11 cellular contexts compared by ENCODE assay signal in the genomic region with DNA sequence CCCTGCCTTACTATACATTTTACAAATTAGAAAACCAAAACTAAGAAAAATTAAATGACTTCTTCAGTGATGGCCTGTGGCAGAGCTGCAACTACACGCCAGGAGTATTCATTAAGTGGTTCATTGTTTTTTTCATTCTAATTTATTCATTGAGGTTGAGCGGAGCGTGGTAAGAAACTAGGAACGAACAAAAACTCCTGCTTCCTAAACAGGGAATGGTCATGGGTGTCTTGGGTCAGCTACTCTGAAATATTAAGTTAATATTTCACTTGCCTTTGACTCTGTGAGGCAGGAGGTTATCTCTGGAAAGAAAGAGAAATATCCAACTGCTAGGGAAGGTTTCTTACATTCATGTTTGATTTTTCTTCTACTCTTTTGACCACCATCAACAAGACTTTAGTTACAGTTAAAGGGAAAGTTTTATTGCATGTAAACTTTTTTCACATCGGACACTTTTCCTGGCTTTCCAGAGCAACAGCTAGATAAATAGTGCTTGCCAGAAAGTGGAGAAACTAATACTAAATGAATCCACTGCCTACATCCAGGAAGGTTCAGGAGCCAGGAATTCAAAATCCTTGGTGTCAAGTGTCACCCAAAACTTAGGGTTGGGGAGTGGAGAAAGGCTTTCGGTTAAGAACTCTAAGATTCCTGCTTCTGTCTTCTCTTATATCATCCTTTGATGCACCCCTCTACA. TPM values are rescaled to one million over a fixed set of nuclear protein-coding genes. Genes with fewer than 3 reads are reported as not detected.
DNase-seq lines count a peak whose midpoint lies in the region; ATAC-seq and TF ChIP-seq lines count a peak whose summit lies in the region.
"Had no signal": no experiment of that assay in that cellular context is flagged by ENCODE, and none has a peak within 500 bp of the region (broad histone marks: within the 10 kb centered on the region; RNA-seq: fewer than 3 reads in every experiment).

No MANE protein-coding gene starts in this region.

- peaks cover 4 to 18% (median 12%) of the 10 kb centered on the region in 10 experiments; a peak in 17 of 20 replicates for H3K4me1 ChIP-seq in BLaER1 treated with 17β-estradiol and CSF1 and Interleukin-3, amounts not matched to agents 10 nM and 100 nM
- peaks cover 0 to 50% (median 0%) of the 10 kb centered on the region in 3 donors for H3K4me1 ChIP-seq in gastroesophageal sphincter
- peaks cover 5% of the 10 kb centered on the region for H3K4me1 ChIP-seq in CD8-positive, alpha-beta T cell (ENCODE audit: insufficient read depth, low read length)

- 40 to 46% methylated on average over 6 of the region's 6 CpGs for WGBS in gastroesophageal sphincter (ENCODE audit: low coverage in 1 of 2), 2 donors

- H3K36me3 Mint-ChIP-seq in naive thymus-derived CD8-positive, alpha-beta T cell = no peaks in the 10 kb centered on the region
- H3K36me3 Mint-ChIP-seq in CD8-positive, alpha-beta T cell = no peaks in the 10 kb centered on the region

- peaks cover 0 to 7% (median 3%) of the 10 kb centered on the region in 4 donors for H3K4me1 Mint-ChIP-seq in naive thymus-derived CD8-positive, alpha-beta T cell
- H3K4me1 Mint-ChIP-seq in CD8-positive, alpha-beta T cell (ENCODE audit: low read depth) = peaks cover 2% of the 10 kb centered on the region

- intact Hi-C loops in CD8-positive, alpha-beta T cell (cut with DNase I, micrococcal nuclease) = no loop called here

- peak overlapping the region in 10 of 11 experiments; percentile 75 to 96 (median 88); a peak in 19 of 22 replicates for H3K4me2 ChIP-seq in BLaER1 treated with 17β-estradiol and CSF1 and Interleukin-3, amounts not matched to agents 10 nM and 100 nM

- no peak overlapping the region for H3K27ac ChIP-seq in BLaER1 treated with 17β-estradiol and CSF1 and Interleukin-3, amounts not matched to agents 10 nM and 100 nM
- peak overlapping the region; percentile 87 for H3K27ac ChIP-seq in SK-N-MC
- peak overlapping the region; percentile 80 to 92 (median 89) for H3K27ac ChIP-seq in gastroesophageal sphincter
- no peak overlapping the region for H3K27ac ChIP-seq in CD8-positive, alpha-beta T cell (ENCODE audit: low read depth, low read length)

- H3K9me3 Mint-ChIP-seq in naive thymus-derived CD8-positive, alpha-beta T cell = peaks cover 0 to 2% (median 0%) of the 10 kb centered on the region in 9 donors
- no peaks in the 10 kb centered on the region for H3K9me3 Mint-ChIP-seq in CD8-positive, alpha-beta T cell
- H3K9me3 Mint-ChIP-seq: activated T-cell treated with anti-CD3 and anti-CD28 coated beads, Interleukin-2, amount 50 U/mL, for 24 hours had no signal

- CTCF ChIA-PET in CD8-positive, alpha-beta T cell (lab: Charles Lee) = no interaction called here

- peaks cover 0 to 10% (median 0%) of the 10 kb centered on the region in 11 experiments; a peak in 4 of 22 replicates for H3K27me3 ChIP-seq in BLaER1 treated with 17β-estradiol and CSF1 and Interleukin-3, amounts not matched to agents 10 nM and 100 nM
- no peaks in the 10 kb centered on the region for H3K27me3 ChIP-seq in gastroesophageal sphincter
- peaks cover 11% of the 10 kb centered on the region for H3K27me3 ChIP-seq in CD8-positive, alpha-beta T cell (ENCODE audit: insufficient read depth, low read length)

- peak overlapping the region in 1 of 10 experiments; percentile 61; a peak in 1 of 20 replicates for H3K4me3 ChIP-seq in BLaER1 treated with 17β-estradiol and CSF1 and Interleukin-3, amounts not matched to agents 10 nM and 100 nM
- peak overlapping the region; percentile 80 for H3K4me3 ChIP-seq in SK-N-MC
- peak overlapping the region; percentile 69 to 74 for H3K4me3 ChIP-seq in gastroesophageal sphincter
- peak overlapping the region; percentile 80 for H3K4me3 ChIP-seq in retinal pigment epithelial cell (ENCODE audit: low read length)
- H3K4me3 ChIP-seq in CD8-positive, alpha-beta T cell (ENCODE audit: low read depth, low read length) = no peak overlapping the region

- peaks cover 15 to 49% (median 30%) of the 10 kb centered on the region in 5 donors for H3K27me3 Mint-ChIP-seq in naive thymus-derived CD8-positive, alpha-beta T cell
- peaks cover 33% of the 10 kb centered on the region for H3K27me3 Mint-ChIP-seq in CD8-positive, alpha-beta T cell (ENCODE audit: low read depth)

- H3K4me3 Mint-ChIP-seq in naive thymus-derived CD8-positive, alpha-beta T cell = peak overlapping the region in 4 of 10 donors; percentile 7 to 59 (median 10)
- no peak overlapping the region for H3K4me3 Mint-ChIP-seq in CD8-positive, alpha-beta T cell

- TF ChIP-seq POLR2A in gastroesophageal sphincter (IDR thresholded peaks at IDR 0.05) = no peak

- ATAC-seq in gastroesophageal sphincter = no peak
- ATAC-seq in HG03565 (IDR thresholded peaks at IDR 0.05; ENCODE audit: unreplicated experiment) = no peak
- ATAC-seq in naive thymus-derived CD8-positive, alpha-beta T cell = no peak
- ATAC-seq in CD8-positive, alpha-beta T cell = no peak

- DNase-seq in SK-N-MC (ENCODE audit: low read depth, low spot score) = no peak
- DNase-seq in retinal pigment epithelial cell (ENCODE audit: low read depth) = no peak
- DNase-seq in stimulated activated naive CD4-positive, alpha-beta T cell (lab: John Stamatoyannopoulos, UW) = no peak
- no peak for DNase-seq in naive thymus-derived CD8-positive, alpha-beta T cell
- no peak for DNase-seq in CD8-positive, alpha-beta T cell
- DNase-seq: activated T-cell treated with anti-CD3 and anti-CD28 coated beads, Interleukin-2, amount 50 U/mL, for 24 hours; NCI-H2171 treated with DMSO at 0.1 percent for 48 hours had no signal

- H3K27ac Mint-ChIP-seq in naive thymus-derived CD8-positive, alpha-beta T cell = peak overlapping the region in 1 of 10 donors; percentile 83
- H3K27ac Mint-ChIP-seq in CD8-positive, alpha-beta T cell = no peak overlapping the region
- H3K27ac Mint-ChIP-seq: activated T-cell treated with anti-CD3 and anti-CD28 coated beads, Interleukin-2, amount 50 U/mL, for 24 hours had no signal

- no peaks in the 10 kb centered on the region for H3K9me3 ChIP-seq in BLaER1 treated with 17β-estradiol and CSF1 and Interleukin-3, amounts not matched to agents 10 nM and 100 nM (replicated peaks in 1 of 11)
- no peaks in the 10 kb centered on the region for H3K9me3 ChIP-seq in SK-N-MC (ENCODE audit: low read depth, low read length)
- H3K9me3 ChIP-seq in gastroesophageal sphincter = no peaks in the 10 kb centered on the region
- H3K9me3 ChIP-seq in CD8-positive, alpha-beta T cell (ENCODE audit: low read length) = no peaks in the 10 kb centered on the region

- H4K20me1 ChIP-seq in BLaER1 treated with 17β-estradiol and CSF1 and Interleukin-3, amounts not matched to agents 10 nM and 100 nM = no peaks in the 10 kb centered on the region

- no peaks in the 10 kb centered on the region for H3K36me3 ChIP-seq in BLaER1 treated with 17β-estradiol and CSF1 and Interleukin-3, amounts not matched to agents 10 nM and 100 nM
- H3K36me3 ChIP-seq in SK-N-MC (ENCODE audit: insufficient read depth, low read length) (no peaks in the 10 kb centered on the region; the same call in 1 of the 2 replicates), gastroesophageal sphincter (no peaks in the 10 kb centered on the region)
- H3K36me3 ChIP-seq in CD8-positive, alpha-beta T cell (ENCODE audit: insufficient read depth, low read length) = no peaks in the 10 kb centered on the region

- TF ChIP-seq CTCF in gastroesophageal sphincter (IDR thresholded peaks at IDR 0.05) = no peak
- no peak for TF ChIP-seq CTCF in retinal pigment epithelial cell (conservative IDR thresholded peaks at IDR 0.05; ENCODE audit: low read depth, low read length)
- no peak for TF ChIP-seq CTCF in CD8-positive, alpha-beta T cell (IDR thresholded peaks at IDR 0.05)

- no peak overlapping the region for H3K9ac ChIP-seq in BLaER1 treated with 17β-estradiol and CSF1 and Interleukin-3, amounts not matched to agents 10 nM and 100 nM
- H3K9ac ChIP-seq in SK-N-MC (ENCODE audit: insufficient read length) = peak overlapping the region; percentile 86

- no peak for TF ChIP-seq EP300 in gastroesophageal sphincter (IDR thresholded peaks at IDR 0.05)

- POLR2A ChIA-PET in naive thymus-derived CD8-positive, alpha-beta T cell (lab: Charles Lee) = no interaction called here
- POLR2A ChIA-PET in CD8-positive, alpha-beta T cell (lab: Charles Lee) = no interaction called here

RNA-seq across cellular contexts. Expression of a gene that starts 0.9 kb away (rescaled TPM):
- total RNA-seq in gastroesophageal sphincter = 10 to 100 TPM; 14.2 to 36.5 (median 26.1) TPM
- under 1 TPM in 1 of 2 experiments, not detected in 1; 0.16 TPM for total RNA-seq in naive thymus-derived CD8-positive, alpha-beta T cell
- not detected for polyA plus RNA-seq in naive thymus-derived CD8-positive, alpha-beta T cell
- not detected for total RNA-seq in CD8-positive, alpha-beta T cell

RNA-seq across cellular contexts. Expression of a gene that starts 14.3 kb away (rescaled TPM):
- total RNA-seq in gastroesophageal sphincter = not detected
- total RNA-seq in naive thymus-derived CD8-positive, alpha-beta T cell = not detected
- not detected for polyA plus RNA-seq in naive thymus-derived CD8-positive, alpha-beta T cell
- total RNA-seq in CD8-positive, alpha-beta T cell = not detected
- total RNA-seq: lower leg skin had no signal

RNA-seq across cellular contexts. Expression of a gene that starts 30.1 kb away (rescaled TPM):
- total RNA-seq in gastroesophageal sphincter = 10 to 100 TPM in 1 of 4 donors, 1 to 10 TPM in 2, under 1 TPM in 1; 0.85 to 40.1 (median 5.6) TPM
- total RNA-seq in naive thymus-derived CD8-positive, alpha-beta T cell = not detected
- not detected for polyA plus RNA-seq in naive thymus-derived CD8-positive, alpha-beta T cell
- not detected for total RNA-seq in CD8-positive, alpha-beta T cell

Comparison
In these comparisons a context has a peak if more than half of its experiments do, and no peak if none do; other contexts are left out.
1. H3K27ac ChIP-seq: peak in SK-N-MC (single experiment) and gastroesophageal sphincter (4 of 4); none in BLaER1 treated with 17β-estradiol and CSF1 and Interleukin-3, amounts not matched to agents 10 nM and 100 nM (0 of 11) and CD8-positive, alpha-beta T cell (single experiment).
2. RNA of a gene that starts 0.9 kb away (total RNA-seq): 14.2 to 36.5 TPM in gastroesophageal sphincter; 0.16 TPM in naive thymus-derived CD8-positive, alpha-beta T cell and not detected in CD8-positive, alpha-beta T cell; every median in the first group is over 10 times any median in the second.